17 cellular contexts compared by ENCODE assay signal in genomic region chr20:13856356-13856755, GRCh38.
DNase-seq lines count a peak whose midpoint lies in the region; ATAC-seq and TF ChIP-seq lines count a peak whose summit lies in the region.
"Had no signal": no experiment of that assay in that cellular context is flagged by ENCODE, and none has a peak within 500 bp of the region (broad histone marks: within the 10 kb centered on the region; RNA-seq: fewer than 3 reads in every experiment).

No MANE protein-coding gene starts in this region.

- H3F3A ChIP-seq in GM23248 (ENCODE audit: insufficient read depth) = 0 out of 2 replicates have a peak, but pooled peaks cover 2% of the 10 kb centered on the region
- no peaks in the 10 kb centered on the region for H3F3A ChIP-seq in neural cell (ENCODE audit: insufficient read depth, low read length, poor library complexity, severe bottlenecking)

- ATAC-seq in GM18867 (IDR thresholded peaks at IDR 0.05; ENCODE audit: unreplicated experiment) (no peak), GM21528 (IDR thresholded peaks at IDR 0.05; ENCODE audit: low FRiP score, unreplicated experiment) (no peak)
- ATAC-seq: K562 had no signal

- H3K4me3 ChIP-seq in GM23248 = no peak overlapping the region
- H3K4me3 ChIP-seq in fibroblast of mammary gland (ENCODE audit: control insufficient read depth, low read depth, low read length) = no peak overlapping the region
- no peak overlapping the region for H3K4me3 ChIP-seq in neural cell (ENCODE audit: low read length)
- H3K4me3 ChIP-seq in hepatocyte = no peak overlapping the region
- H3K4me3 ChIP-seq: GM12878, K562 had no signal

- no peaks in the 10 kb centered on the region for H3K36me3 ChIP-seq in GM23248 (ENCODE audit: low read depth)
- H3K36me3 ChIP-seq in neural cell (ENCODE audit: insufficient read depth, low read length) = no peaks in the 10 kb centered on the region
- H3K36me3 ChIP-seq in hepatocyte (replicated peaks; ENCODE audit: insufficient read depth, low read depth) = no peaks in the 10 kb centered on the region

- H3K4me1 ChIP-seq in GM23248 (ENCODE audit: insufficient read depth) (peaks cover 34% of the 10 kb centered on the region), hepatocyte (ENCODE audit: insufficient read depth) (no peaks in the 10 kb centered on the region)

- TF ChIP-seq CTCF in fibroblast of mammary gland (conservative IDR thresholded peaks at IDR 0.05; ENCODE audit: control insufficient read depth, insufficient read depth, low read depth, low read length) (no peak), neural cell (IDR thresholded peaks at IDR 0.05; ENCODE audit: poor library complexity, severe bottlenecking) (no peak), hepatocyte (IDR thresholded peaks at IDR 0.05; ENCODE audit: poor library complexity) (no peak)

- no peak for TF ChIP-seq RAD21 in neural cell (conservative IDR thresholded peaks at IDR 0.05)

- in situ Hi-C loops in GM23248 (cut with MboI) (no loop called here), SK-MEL-5 (cut with HindIII; ENCODE audit: low pct_unique_long_range_greater_than_20kb, low sequenced_read_pairs) (no loop called here)

- no peaks in the 10 kb centered on the region for H3K9me2 ChIP-seq in GM23248 (ENCODE audit: insufficient read depth)
- H3K9me2 ChIP-seq in neural cell (ENCODE audit: insufficient read depth, low read length) = no peaks in the 10 kb centered on the region
- no peaks in the 10 kb centered on the region for H3K9me2 ChIP-seq in hepatocyte (replicated peaks; ENCODE audit: insufficient read depth)

- no peak overlapping the region for H3K9ac ChIP-seq in GM23248
- H3K9ac ChIP-seq in neural cell (ENCODE audit: low read length) = no peak overlapping the region

- H3K27me3 ChIP-seq in GM23248 (replicated peaks; ENCODE audit: insufficient read depth) (no peaks in the 10 kb centered on the region), neural cell (ENCODE audit: insufficient read depth, low read depth, low read length) (no peaks in the 10 kb centered on the region), hepatocyte (no peaks in the 10 kb centered on the region)

- H3K79me2 ChIP-seq in GM23248 (ENCODE audit: insufficient read depth) = no peaks in the 10 kb centered on the region
- H3K79me2 ChIP-seq in neural cell (replicated peaks; ENCODE audit: insufficient read depth, low read length) = no peaks in the 10 kb centered on the region
- no peaks in the 10 kb centered on the region for H3K79me2 ChIP-seq in hepatocyte

- H3K4me2 ChIP-seq in GM23248 (ENCODE audit: unreplicated experiment) (no peak overlapping the region), neural cell (ENCODE audit: low read length) (no peak overlapping the region), hepatocyte (no peak overlapping the region)

- WGBS in GM23248 (ENCODE audit: low coverage in 1 of 2, low lambda C conversion rate in 2 of 2, missing lambda C conversion rate in 2 of 2), 2 experiments = 91 to 94% methylated on average over 4 of the region's 4 CpGs
- 81% methylated on average over 4 of the region's 4 CpGs for WGBS in hepatocyte (ENCODE audit: low lambda C conversion rate, missing lambda C conversion rate)

- no peak for TF ChIP-seq EP300 in neural cell (conservative IDR thresholded peaks at IDR 0.05; ENCODE audit: poor library complexity, severe bottlenecking)

- H3K27ac ChIP-seq in GM23248 (no peak overlapping the region), neural cell (ENCODE audit: low read length) (no peak overlapping the region), hepatocyte (no peak overlapping the region)
- H3K27ac ChIP-seq: HL-60 had no signal

- H3K9me3 ChIP-seq in GM23248 (ENCODE audit: low read depth) = no peaks in the 10 kb centered on the region
- no peaks in the 10 kb centered on the region for H3K9me3 ChIP-seq in neural cell (ENCODE audit: low read length)
- no peaks in the 10 kb centered on the region for H3K9me3 ChIP-seq in hepatocyte (ENCODE audit: low read depth)

- peak; percentile 54 for DNase-seq in GM23248
- DNase-seq in SK-MEL-5 (ENCODE audit: low read depth, low spot score) = peak; percentile 70
- DNase-seq in fibroblast of mammary gland (ENCODE audit: low read depth) = peak; percentile 7
- DNase-seq in ecto neural progenitor cell (ENCODE audit: low spot score) = no peak
- no peak for DNase-seq in hepatocyte (ENCODE audit: low spot score)
- DNase-seq: CD4-positive, CD25-positive, alpha-beta regulatory T cell; DMS53; GOT3; NCI-H146; NCI-H2081 treated with DMSO at 0.1 percent for 48 hours; SHP77 had no signal

- H2AFZ ChIP-seq in GM23248 (no peak overlapping the region), neural cell (ENCODE audit: low read depth, low read length) (peak overlapping the region; percentile 10), hepatocyte (no peak overlapping the region)

- H4K20me1 ChIP-seq in GM23248 (ENCODE audit: insufficient read depth) (no peaks in the 10 kb centered on the region), neural cell (ENCODE audit: insufficient read depth) (no peaks in the 10 kb centered on the region), hepatocyte (ENCODE audit: insufficient read depth, poor library complexity, severe bottlenecking) (no peaks in the 10 kb centered on the region)

TF ChIP-seq in neural cell, 6 proteins besides CTCF, POLR2A, EP300 and RAD21:
- no peak for TF ChIP-seq TAF1 (IDR thresholded peaks at IDR 0.05; ENCODE audit: low read depth)
- no peak for TF ChIP-seq SMC3 (conservative IDR thresholded peaks at IDR 0.05; ENCODE audit: poor library complexity)
- no peak for TF ChIP-seq MXI1 (conservative IDR thresholded peaks at IDR 0.05; ENCODE audit: poor library complexity, severe bottlenecking)
- TF ChIP-seq POLR2AphosphoS5 (IDR thresholded peaks at IDR 0.05) = no peak
- no peak for TF ChIP-seq EZH2 (IDR thresholded peaks at IDR 0.05; ENCODE audit: borderline replicate concordance, insufficient read depth, low read length, poor library complexity, severe bottlenecking)
- TF ChIP-seq, protein P1, sequence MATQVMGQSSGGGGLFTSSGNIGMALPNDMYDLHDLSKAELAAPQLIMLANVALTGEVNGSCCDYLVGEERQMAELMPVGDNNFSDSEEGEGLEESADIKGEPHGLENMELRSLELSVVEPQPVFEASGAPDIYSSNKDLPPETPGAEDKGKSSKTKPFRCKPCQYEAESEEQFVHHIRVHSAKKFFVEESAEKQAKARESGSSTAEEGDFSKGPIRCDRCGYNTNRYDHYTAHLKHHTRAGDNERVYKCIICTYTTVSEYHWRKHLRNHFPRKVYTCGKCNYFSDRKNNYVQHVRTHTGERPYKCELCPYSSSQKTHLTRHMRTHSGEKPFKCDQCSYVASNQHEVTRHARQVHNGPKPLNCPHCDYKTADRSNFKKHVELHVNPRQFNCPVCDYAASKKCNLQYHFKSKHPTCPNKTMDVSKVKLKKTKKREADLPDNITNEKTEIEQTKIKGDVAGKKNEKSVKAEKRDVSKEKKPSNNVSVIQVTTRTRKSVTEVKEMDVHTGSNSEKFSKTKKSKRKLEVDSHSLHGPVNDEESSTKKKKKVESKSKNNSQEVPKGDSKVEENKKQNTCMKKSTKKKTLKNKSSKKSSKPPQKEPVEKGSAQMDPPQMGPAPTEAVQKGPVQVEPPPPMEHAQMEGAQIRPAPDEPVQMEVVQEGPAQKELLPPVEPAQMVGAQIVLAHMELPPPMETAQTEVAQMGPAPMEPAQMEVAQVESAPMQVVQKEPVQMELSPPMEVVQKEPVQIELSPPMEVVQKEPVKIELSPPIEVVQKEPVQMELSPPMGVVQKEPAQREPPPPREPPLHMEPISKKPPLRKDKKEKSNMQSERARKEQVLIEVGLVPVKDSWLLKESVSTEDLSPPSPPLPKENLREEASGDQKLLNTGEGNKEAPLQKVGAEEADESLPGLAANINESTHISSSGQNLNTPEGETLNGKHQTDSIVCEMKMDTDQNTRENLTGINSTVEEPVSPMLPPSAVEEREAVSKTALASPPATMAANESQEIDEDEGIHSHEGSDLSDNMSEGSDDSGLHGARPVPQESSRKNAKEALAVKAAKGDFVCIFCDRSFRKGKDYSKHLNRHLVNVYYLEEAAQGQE (IDR thresholded peaks at IDR 0.05; ENCODE audit: borderline replicate concordance) = no peak

Comparison
In these comparisons a context has a peak if more than half of its experiments do, and no peak if none do; other contexts are left out.
1. DNase-seq: peak in GM23248 (single experiment), SK-MEL-5 (single experiment) and fibroblast of mammary gland (single experiment); none in ecto neural progenitor cell (single experiment) and hepatocyte (single experiment).